Comparison of ENCODE assay signal across 8 cellular contexts in genomic region chr15:83436513-83437158, GRCh38. TPM values are rescaled to one million over a fixed set of nuclear protein-coding genes. Genes with fewer than 3 reads are reported as not detected.
DNase-seq lines count a peak whose midpoint lies in the region; ATAC-seq and TF ChIP-seq lines count a peak whose summit lies in the region.

No MANE protein-coding gene starts in this region.

- peak; percentile 33; the same call in 1 of the 2 replicates for TF ChIP-seq CTCF in GM12874 (IDR thresholded peaks at IDR 0.05; ENCODE audit: insufficient read depth, low read depth, low read length)

- DNase-seq in A172 (ENCODE audit: low spot score) (peak; percentile 61), RPMI7951 (ENCODE audit: low read depth) (peak; percentile 66), glomerular endothelial cell (ENCODE audit: extremely low read depth, low read depth, low spot score) (peak; percentile 20), NCI-H2107 (lab: John Stamatoyannopoulos, UW) (no peak)
- no peak for DNase-seq in stimulated activated naive CD4-positive, alpha-beta T cell treated with Interleukin-2 at 50 U/mL for 16 hours (lab: John Stamatoyannopoulos, UW)

- no peak for ATAC-seq in GM21515 (IDR thresholded peaks at IDR 0.05; ENCODE audit: unreplicated experiment)
- ATAC-seq in HG03442 (IDR thresholded peaks at IDR 0.05; ENCODE audit: unreplicated experiment): no peak

RNA-seq across cellular contexts. Expression of gene SH3GL3, which starts 10.5 kb away (rescaled TPM):
- total RNA-seq in A172 (2014; rRNA removed; shearing (Covaris generic)): 0.74 TPM in 1 of 2 replicates, not detected in the other
- total RNA-seq in RPMI7951 (2014; rRNA removed; shearing (Covaris generic)): 0.24 TPM in 1 of 2 replicates, not detected in the other
- not detected in 2 replicates for total RNA-seq in glomerular endothelial cell

Comparison
In these comparisons a context has a peak if more than half of its experiments do, and no peak if none do; other contexts are left out.
1. DNase-seq: peak in A172 (single experiment), RPMI7951 (single experiment) and glomerular endothelial cell (single experiment); none in stimulated activated naive CD4-positive, alpha-beta T cell treated with Interleukin-2 at 50 U/mL for 16 hours (single experiment) and NCI-H2107 (single experiment).